Comparison of ENCODE assay signal across 36 cellular contexts in genomic region chr1:160907976-160908375, GRCh38. TPM values are rescaled to one million over a fixed set of nuclear protein-coding genes. Genes with fewer than 3 reads are reported as not detected.
DNase-seq lines count a peak whose midpoint lies in the region; ATAC-seq and TF ChIP-seq lines count a peak whose summit lies in the region.
"Had no signal": no experiment of that assay in that cellular context is flagged by ENCODE, and none has a peak within 500 bp of the region (broad histone marks: within the 10 kb centered on the region; RNA-seq: fewer than 3 reads in every experiment).

No MANE protein-coding gene starts in this region.

- no peaks in the 10 kb centered on the region for H4K20me1 ChIP-seq in mammary epithelial cell (ENCODE audit: insufficient read depth, low read length)

- no peaks in the 10 kb centered on the region for H3K9me3 ChIP-seq in mammary epithelial cell (replicated peaks; ENCODE audit: insufficient read depth, low read length)
- H3K9me3 ChIP-seq in breast epithelium, result no peaks in the 10 kb centered on the region
- H3K9me3 ChIP-seq in right cardiac atrium (ENCODE audit: control insufficient read depth, low read length), result no peaks in the 10 kb centered on the region
- no peaks in the 10 kb centered on the region for H3K9me3 ChIP-seq in upper lobe of right lung
- H3K9me3 ChIP-seq: colonic mucosa, gastroesophageal sphincter, neutrophil had no signal

- 12% methylated on average over 7 of the region's 7 CpGs for WGBS in mammary epithelial cell (ENCODE audit: low coverage, missing lambda C conversion rate)
- WGBS in right cardiac atrium, result 23% methylated on average over 7 of the region's 7 CpGs

- DNase-seq in mammary epithelial cell (peak; percentile 4), breast epithelium (ENCODE audit: low spot score in 2 of 2) (no peak), cardiac fibroblast (ENCODE audit: low read depth in 2 of 2) (peak; percentile 1 to 96), right cardiac atrium (peak; percentile 42 to 81 (median 72)), upper lobe of right lung (no peak), GM19238 (ENCODE audit: insufficient read length, low spot score) (no peak)
- no peak for DNase-seq in activated T-helper 1 cell treated with anti-CD3 and anti-CD28 coated beads, Interleukin-12 subunit alpha, Interleukin-12 subunit beta, Interleukin-2, Interleukin-4 antibody, amounts not matched to agents 30 ng/mL and 10 ng/mL and 1 ng/mL, durations not matched to agents 14 hours and 24 hours and 36 hours (ENCODE audit: low spot score)
- DNase-seq: activated effector memory CD4-positive, alpha-beta T cell treated with Interleukin-2 at 50 U/mL for 16 hours; activated T-cell treated with anti-CD3 and anti-CD28 coated beads for 4 hours; CD4-positive, CD25-positive, alpha-beta regulatory T cell; colonic mucosa; effector memory CD4-positive, alpha-beta T cell; HFFc6; hypothalamus; immature natural killer cell; Kasumi-1; NCI-H146; NCI-H2107; RPMI8226; small intestine; stimulated activated CD4-positive, alpha-beta T cell treated with anti-CD3 and anti-CD28 coated beads, Interleukin-2, amount 100 ng/mL, for 24 hours had no signal

- TF ChIP-seq CTCF in mammary epithelial cell (conservative IDR thresholded peaks at IDR 0.05 in 1 of 2, IDR thresholded peaks at IDR 0.05 in 1 of 2; ENCODE audit: extremely low read depth in 1 of 2, insufficient read depth in 1 of 2, low read depth in 1 of 2, low read length in 2 of 2) (no peak), breast epithelium (IDR thresholded peaks at IDR 0.05) (no peak), cardiac fibroblast (IDR thresholded peaks at IDR 0.05; ENCODE audit: low read depth, low read length) (no peak), upper lobe of right lung (IDR thresholded peaks at IDR 0.05) (no peak)

- no peaks in the 10 kb centered on the region for H3K4me1 Mint-ChIP-seq in activated T-helper 1 cell treated with anti-CD3 and anti-CD28 coated beads, Interleukin-12 subunit alpha, Interleukin-12 subunit beta, Interleukin-2, Interleukin-4 antibody, amounts not matched to agents 30 ng/mL and 10 ng/mL and 1 ng/mL, durations not matched to agents 14 hours and 24 hours and 36 hours (ENCODE audit: low read depth)
- H3K4me1 Mint-ChIP-seq: immature natural killer cell had no signal

- TF ChIP-seq POLR2A in breast epithelium (IDR thresholded peaks at IDR 0.05), result no peak

- H3K4me3 Mint-ChIP-seq in activated T-helper 1 cell treated with anti-CD3 and anti-CD28 coated beads, Interleukin-12 subunit alpha, Interleukin-12 subunit beta, Interleukin-2, Interleukin-4 antibody, amounts not matched to agents 30 ng/mL and 10 ng/mL and 1 ng/mL, durations not matched to agents 14 hours and 24 hours and 36 hours, result no peak overlapping the region
- H3K4me3 Mint-ChIP-seq: activated naive CD8-positive, alpha-beta T cell; CD4-positive, CD25-positive, alpha-beta regulatory T cell; HFFc6; immature natural killer cell had no signal

- intact Hi-C loops in mammary epithelial cell (cut with micrococcal nuclease) (no loop called here), breast epithelium (cut with DNase I; ENCODE audit: low total_unique reads) (no loop called here), right cardiac atrium (cut with DNase I) (no loop called here), upper lobe of right lung (cut with DNase I) (no loop called here)
- intact Hi-C loops in activated T-helper 1 cell treated with anti-CD3 and anti-CD28 coated beads, Interleukin-12 subunit alpha, Interleukin-12 subunit beta, Interleukin-2, Interleukin-4 antibody, amounts not matched to agents 30 ng/mL and 10 ng/mL and 1 ng/mL, durations not matched to agents 14 hours and 24 hours and 36 hours (cut with micrococcal nuclease), result no loop called here

- in situ Hi-C loops in mammary epithelial cell (cut with MboI; ENCODE audit: low sequenced_read_pairs in 2 of 2), result no loop called here

- H3K27me3 Mint-ChIP-seq in activated T-helper 1 cell treated with anti-CD3 and anti-CD28 coated beads, Interleukin-12 subunit alpha, Interleukin-12 subunit beta, Interleukin-2, Interleukin-4 antibody, amounts not matched to agents 30 ng/mL and 10 ng/mL and 1 ng/mL, durations not matched to agents 14 hours and 24 hours and 36 hours (ENCODE audit: insufficient read depth), result peaks cover 7% of the 10 kb centered on the region
- H3K27me3 Mint-ChIP-seq: activated naive CD8-positive, alpha-beta T cell had no signal

- H3K4me3 ChIP-seq in mammary epithelial cell (replicated peaks in 1 of 3; ENCODE audit: insufficient read depth in 1 of 3, low read depth in 2 of 3, low read length in 3 of 3) (no peak overlapping the region), breast epithelium (no peak overlapping the region), cardiac fibroblast (replicated peaks in 1 of 2; ENCODE audit: low read depth in 2 of 2, low read length in 2 of 2) (no peak overlapping the region), right cardiac atrium (ENCODE audit: low read length) (no peak overlapping the region), upper lobe of right lung (no peak overlapping the region)
- H3K4me3 ChIP-seq: colonic mucosa, gastroesophageal sphincter had no signal

- no peaks in the 10 kb centered on the region for H3K36me3 Mint-ChIP-seq in activated T-helper 1 cell treated with anti-CD3 and anti-CD28 coated beads, Interleukin-12 subunit alpha, Interleukin-12 subunit beta, Interleukin-2, Interleukin-4 antibody, amounts not matched to agents 30 ng/mL and 10 ng/mL and 1 ng/mL, durations not matched to agents 14 hours and 24 hours and 36 hours (ENCODE audit: low read depth)
- H3K36me3 Mint-ChIP-seq: activated naive CD8-positive, alpha-beta T cell; CD4-positive, CD25-positive, alpha-beta regulatory T cell; immature natural killer cell had no signal

- H3K9ac ChIP-seq in mammary epithelial cell (ENCODE audit: insufficient read depth, low read length), result no peak overlapping the region

- ATAC-seq in right cardiac atrium (peak; percentile 52 to 64), upper lobe of right lung (peak; percentile 12), GM19328 (IDR thresholded peaks at IDR 0.05; ENCODE audit: unreplicated experiment) (no peak)
- ATAC-seq: esophagus mucosa, gastroesophageal sphincter, left lobe of liver had no signal

- H3K36me3 ChIP-seq in mammary epithelial cell (ENCODE audit: insufficient read depth, low read length) (no peaks in the 10 kb centered on the region), breast epithelium (no peaks in the 10 kb centered on the region), upper lobe of right lung (no peaks in the 10 kb centered on the region)
- H3K36me3 ChIP-seq: colonic mucosa, gastroesophageal sphincter, neutrophil had no signal

- no TSS peak for BruUV-seq in mammary epithelial cell (replicated peaks; lab: Mats Ljungman, UMichigan)

- no peak overlapping the region for H3K27ac Mint-ChIP-seq in activated T-helper 1 cell treated with anti-CD3 and anti-CD28 coated beads, Interleukin-12 subunit alpha, Interleukin-12 subunit beta, Interleukin-2, Interleukin-4 antibody, amounts not matched to agents 30 ng/mL and 10 ng/mL and 1 ng/mL, durations not matched to agents 14 hours and 24 hours and 36 hours
- H3K27ac Mint-ChIP-seq: activated naive CD8-positive, alpha-beta T cell; HFFc6; immature natural killer cell had no signal

- no peaks in the 10 kb centered on the region for H3K9me3 Mint-ChIP-seq in activated T-helper 1 cell treated with anti-CD3 and anti-CD28 coated beads, Interleukin-12 subunit alpha, Interleukin-12 subunit beta, Interleukin-2, Interleukin-4 antibody, amounts not matched to agents 30 ng/mL and 10 ng/mL and 1 ng/mL, durations not matched to agents 14 hours and 24 hours and 36 hours
- H3K9me3 Mint-ChIP-seq: CD4-positive, CD25-positive, alpha-beta regulatory T cell; HFFc6; immature natural killer cell had no signal

- H3K27ac ChIP-seq in mammary epithelial cell (ENCODE audit: insufficient read depth, low read depth, low read length), result no peak overlapping the region
- no peak overlapping the region for H3K27ac ChIP-seq in breast epithelium
- H3K27ac ChIP-seq in right cardiac atrium (ENCODE audit: low read length), result no peak overlapping the region
- H3K27ac ChIP-seq in upper lobe of right lung, result no peak overlapping the region
- H3K27ac ChIP-seq: 22Rv1, colonic mucosa, gastroesophageal sphincter, neutrophil had no signal

- H3K27me3 ChIP-seq in mammary epithelial cell (ENCODE audit: insufficient read depth, low read length) (no peaks in the 10 kb centered on the region), breast epithelium (no peaks in the 10 kb centered on the region), right cardiac atrium (ENCODE audit: control insufficient read depth, insufficient read depth) (no peaks in the 10 kb centered on the region), upper lobe of right lung (peaks cover 8% of the 10 kb centered on the region)
- H3K27me3 ChIP-seq: neutrophil had no signal

- CTCF ChIA-PET in mammary epithelial cell (lab: Charles Lee; ENCODE audit: low non-redundant PET), result no interaction called here

- no peak overlapping the region for H3K4me2 ChIP-seq in mammary epithelial cell (ENCODE audit: insufficient read depth, low read depth, low read length)

- no peak overlapping the region for H2AFZ ChIP-seq in mammary epithelial cell (ENCODE audit: low read depth, low read length)

- no peaks in the 10 kb centered on the region for H3K4me1 ChIP-seq in mammary epithelial cell (ENCODE audit: insufficient read depth, low read length)
- H3K4me1 ChIP-seq in breast epithelium, result no peaks in the 10 kb centered on the region
- H3K4me1 ChIP-seq in right cardiac atrium (ENCODE audit: control insufficient read depth, insufficient read depth, low read length), result peaks cover 4% of the 10 kb centered on the region
- H3K4me1 ChIP-seq in upper lobe of right lung, result peaks cover 14% of the 10 kb centered on the region
- H3K4me1 ChIP-seq: colonic mucosa, gastroesophageal sphincter had no signal

- no peaks in the 10 kb centered on the region for H3K79me2 ChIP-seq in mammary epithelial cell (ENCODE audit: insufficient read depth, low read length)

- dilution Hi-C loops in mammary epithelial cell (cut with HindIII; ENCODE audit: low sequenced_read_pairs), result no loop called here

RNA-seq across cellular contexts. Expression of gene ITLN1, which starts 23.0 kb away (rescaled TPM):
- not detected for total RNA-seq in mammary epithelial cell
- polyA plus RNA-seq in mammary epithelial cell, result not detected
- polyA minus RNA-seq in mammary epithelial cell, result not detected
- total RNA-seq in breast epithelium, result 100 to 1,000 TPM in 1 of 3 donors, 1 to 10 TPM in 1, under 1 TPM in 1; 0.96 to 938 (median 2.0) TPM
- 10 to 100 TPM in 3 of 4 donors, 1 to 10 TPM in 1; 6.4 to 30.0 (median 21.2) TPM for total RNA-seq in right cardiac atrium
- polyA plus RNA-seq in right cardiac atrium, result 3.0 TPM
- 295 TPM for total RNA-seq in upper lobe of right lung
- total RNA-seq in activated T-helper 1 cell treated with anti-CD3 and anti-CD28 coated beads, Interleukin-12 subunit alpha, Interleukin-12 subunit beta, Interleukin-2, Interleukin-4 antibody, amounts not matched to agents 30 ng/mL and 10 ng/mL and 1 ng/mL, durations not matched to agents 14 hours and 24 hours and 36 hours, result not detected in 2 replicates
- total RNA-seq: CD4-positive, CD25-positive, alpha-beta regulatory T cell; esophagus mucosa; HFFc6; myocyte; NCI-H460; pulmonary artery endothelial cell; T-helper 1 cell treated with Interleukin-12 subunit alpha and Interleukin-12 subunit beta and Interleukin-4 antibody, amounts not matched to agents 30 ng/mL and 1 ng/mL, for 36 hours had no signal
- polyA plus RNA-seq: CD4-positive, CD25-positive, alpha-beta regulatory T cell had no signal

RNA-seq across cellular contexts. Expression of gene CD244, which starts 45.3 kb away (rescaled TPM):
- total RNA-seq in mammary epithelial cell (not detected), breast epithelium (1 to 10 TPM in 1 of 3 donors, under 1 TPM in 2; 0.64 to 1.6 (median 0.66) TPM), right cardiac atrium (1 to 10 TPM in 2 of 4 donors, under 1 TPM in 2; 0.51 to 2.3 (median 0.86) TPM), upper lobe of right lung (3.0 TPM)
- polyA plus RNA-seq in mammary epithelial cell (not detected), right cardiac atrium (0.29 TPM)
- polyA minus RNA-seq in mammary epithelial cell, result not detected
- 0.13 TPM in 1 of 2 replicates, not detected in the other for total RNA-seq in activated T-helper 1 cell treated with anti-CD3 and anti-CD28 coated beads, Interleukin-12 subunit alpha, Interleukin-12 subunit beta, Interleukin-2, Interleukin-4 antibody, amounts not matched to agents 30 ng/mL and 10 ng/mL and 1 ng/mL, durations not matched to agents 14 hours and 24 hours and 36 hours
- total RNA-seq: Daoy, HFFc6, myocyte, NCI-H460, pulmonary artery endothelial cell had no signal

RNA-seq across cellular contexts. Expression of gene ITLN2, which starts 46.6 kb away (rescaled TPM):
- total RNA-seq in mammary epithelial cell (under 1 TPM; 0.35 to 0.50 TPM), breast epithelium (10 to 100 TPM in 1 of 3 donors, not detected in 2; 10.7 TPM), right cardiac atrium (1 to 10 TPM in 2 of 4 donors, under 1 TPM in 2; 0.58 to 2.1 (median 0.94) TPM), upper lobe of right lung (44.1 TPM)
- polyA plus RNA-seq in mammary epithelial cell (0.26 TPM), right cardiac atrium (0.88 TPM)
- not detected for polyA minus RNA-seq in mammary epithelial cell
- total RNA-seq in activated T-helper 1 cell treated with anti-CD3 and anti-CD28 coated beads, Interleukin-12 subunit alpha, Interleukin-12 subunit beta, Interleukin-2, Interleukin-4 antibody, amounts not matched to agents 30 ng/mL and 10 ng/mL and 1 ng/mL, durations not matched to agents 14 hours and 24 hours and 36 hours, result not detected in 2 replicates
- total RNA-seq: CD4-positive, CD25-positive, alpha-beta regulatory T cell; colonic mucosa; Daoy; gastroesophageal sphincter; HFFc6; left lobe of liver; mesenteric fat pad; myocyte; NCI-H460; pulmonary artery endothelial cell; subcutaneous adipose tissue; T-helper 1 cell treated with Interleukin-12 subunit alpha and Interleukin-12 subunit beta and Interleukin-4 antibody, amounts not matched to agents 30 ng/mL and 1 ng/mL, for 36 hours; ureter had no signal
- polyA plus RNA-seq: CD4-positive, CD25-positive, alpha-beta regulatory T cell; immature natural killer cell had no signal

Comparison
In these comparisons a context has a peak if more than half of its experiments do, and no peak if none do; other contexts are left out.
1. DNase-seq: peak in mammary epithelial cell (single experiment), cardiac fibroblast (2 of 2) and right cardiac atrium (3 of 3); none in breast epithelium (0 of 2), upper lobe of right lung (single experiment), GM19238 (single experiment) and activated T-helper 1 cell treated with anti-CD3 and anti-CD28 coated beads, Interleukin-12 subunit alpha, Interleukin-12 subunit beta, Interleukin-2, Interleukin-4 antibody, amounts not matched to agents 30 ng/mL and 10 ng/mL and 1 ng/mL, durations not matched to agents 14 hours and 24 hours and 36 hours (single experiment).